Comparison of ENCODE assay signal across 28 cellular contexts in genomic region chr4:127575888-127576287, GRCh38. TPM values are rescaled to one million over a fixed set of nuclear protein-coding genes. Genes with fewer than 3 reads are reported as not detected.
"Had no signal": no experiment of that assay in that cellular context is flagged by ENCODE, and none has a peak within 500 bp of the region (broad histone marks: within the 10 kb centered on the region; RNA-seq: fewer than 3 reads in every experiment).

No MANE protein-coding gene starts in this region.

- H3K27ac Mint-ChIP-seq: activated T-helper 1 cell treated with anti-CD3 and anti-CD28 coated beads, Interleukin-12 subunit alpha, Interleukin-12 subunit beta, Interleukin-2, Interleukin-4 antibody, amounts not matched to agents 30 ng/mL and 10 ng/mL and 1 ng/mL, durations not matched to agents 14 hours and 24 hours and 36 hours; dendritic cell treated with granulocyte-macrophage colony-stimulating factor and Interleukin-4, amounts not matched to agents 40 ng/mL and 50 ng/mL, for 4 days; endodermal cell; stimulated activated naive B cell treated with anti-CD40 and anti-IgM and Interleukin-4, amounts not matched to agents 10 μg/mL and 1 μg/mL and 100 μg/mL, for 72 hours had no signal

- H3K9me3 ChIP-seq: breast epithelium, esophagus muscularis mucosa, left ventricle myocardium inferior, pancreas, prostate gland, stomach, thyroid gland, upper lobe of right lung had no signal

- FAIRE-seq: islet of Langerhans, pancreas, TTC549 had no signal

- H3K4me3 ChIP-seq: breast epithelium, esophagus muscularis mucosa, left ventricle myocardium inferior, lung, pancreas, prostate gland, stomach, thyroid gland, upper lobe of right lung had no signal

- H3K36me3 Mint-ChIP-seq: naive B cell; stimulated activated naive B cell treated with anti-CD40 and anti-IgM and Interleukin-4, amounts not matched to agents 10 μg/mL and 1 μg/mL and 100 μg/mL, for 72 hours had no signal

- H3K4me1 ChIP-seq: breast epithelium, esophagus muscularis mucosa, foreskin keratinocyte, left ventricle myocardium inferior, pancreas, prostate gland, stomach, thyroid gland, upper lobe of right lung had no signal

- H3K27ac ChIP-seq: breast epithelium, esophagus muscularis mucosa, foreskin keratinocyte, left ventricle myocardium inferior, pancreas, prostate gland, stomach, thyroid gland, upper lobe of right lung, VCaP had no signal

- H3K9me3 Mint-ChIP-seq: activated T-helper 1 cell treated with anti-CD3 and anti-CD28 coated beads, Interleukin-12 subunit alpha, Interleukin-12 subunit beta, Interleukin-2, Interleukin-4 antibody, amounts not matched to agents 30 ng/mL and 10 ng/mL and 1 ng/mL, durations not matched to agents 14 hours and 24 hours and 36 hours; endodermal cell had no signal

- H3K36me3 ChIP-seq: breast epithelium, esophagus muscularis mucosa, left ventricle myocardium inferior, pancreas, prostate gland, stomach, thyroid gland, upper lobe of right lung had no signal

- H3K27me3 ChIP-seq: breast epithelium, esophagus muscularis mucosa, foreskin keratinocyte, pancreas, stomach, thyroid gland, upper lobe of right lung had no signal

- H3K4me1 Mint-ChIP-seq: naive B cell; stimulated activated naive B cell treated with anti-CD40 and anti-IgM and Interleukin-4, amounts not matched to agents 10 μg/mL and 1 μg/mL and 100 μg/mL, for 72 hours had no signal

- H3K4me3 Mint-ChIP-seq: activated T-helper 1 cell treated with anti-CD3 and anti-CD28 coated beads, Interleukin-12 subunit alpha, Interleukin-12 subunit beta, Interleukin-2, Interleukin-4 antibody, amounts not matched to agents 30 ng/mL and 10 ng/mL and 1 ng/mL, durations not matched to agents 14 hours and 24 hours and 36 hours; dendritic cell treated with granulocyte-macrophage colony-stimulating factor and Interleukin-4, amounts not matched to agents 40 ng/mL and 50 ng/mL, for 4 days; endodermal cell; naive B cell; stimulated activated naive B cell treated with anti-CD40 and anti-IgM and Interleukin-4, amounts not matched to agents 10 μg/mL and 1 μg/mL and 100 μg/mL, for 72 hours had no signal

- DNase-seq: activated CD4-positive, alpha-beta T cell treated with anti-CD3 and anti-CD28 coated beads for 48 hours; activated CD4-positive, alpha-beta T cell treated with anti-CD3 and anti-CD28 coated beads, Interleukin-2, amount 50 U/mL, for 48 hours; activated CD8-positive, alpha-beta memory T cell treated with anti-CD3 and anti-CD28 coated beads for 24 hours; activated effector memory CD4-positive, alpha-beta T cell treated with anti-CD3 and anti-CD28 coated beads, Interleukin-2, amount 50 U/mL, for 16 hours; activated naive CD4-positive, alpha-beta T cell treated with anti-CD3 and anti-CD28 coated beads, Interleukin-2, amount 50 U/mL, for 16 hours; activated T-cell treated with anti-CD3 and anti-CD28 coated beads, Interleukin-2, amount 50 U/mL, for 1 hour; central memory CD4-positive, alpha-beta T cell; endodermal cell; left ventricle myocardium inferior; naive B cell; pancreas; stimulated activated CD4-positive, alpha-beta T cell treated with anti-CD3 and anti-CD28 coated beads, Interleukin-15, amount 100 ng/mL, for 24 hours; stimulated activated CD4-positive, alpha-beta T cell treated with anti-CD3 and anti-CD28 coated beads, Interleukin-2, amount 100 ng/mL, for 24 hours; stimulated activated naive B cell treated with anti-CD40 and anti-IgM and Interleukin-4, amounts not matched to agents 10 μg/mL and 1 μg/mL and 100 μg/mL, for 72 hours; stomach; thyroid gland; upper lobe of right lung had no signal

RNA-seq across cellular contexts. Expression of gene INTU, which starts 56.9 kb away (rescaled TPM):
- total RNA-seq: activated T-helper 1 cell treated with anti-CD3 and anti-CD28 coated beads, Interleukin-12 subunit alpha, Interleukin-12 subunit beta, Interleukin-2, Interleukin-4 antibody, amounts not matched to agents 30 ng/mL and 10 ng/mL and 1 ng/mL, durations not matched to agents 14 hours and 24 hours and 36 hours; T-helper 1 cell treated with Interleukin-12 subunit alpha and Interleukin-12 subunit beta and Interleukin-4 antibody, amounts not matched to agents 30 ng/mL and 1 ng/mL, for 36 hours had no signal
